ENCODE assay signal across 16 cellular contexts in genomic region chr11:86678296-86678695, GRCh38.
"Had no signal": no experiment of that assay in that cellular context is flagged by ENCODE, and none has a peak within 500 bp of the region (broad histone marks: within the 10 kb centered on the region; RNA-seq: fewer than 3 reads in every experiment).

No MANE protein-coding gene starts in this region.

- H3K9me3 ChIP-seq: ascending aorta, heart left ventricle, left lung, neutrophil, right atrium auricular region had no signal

- H3K36me3 Mint-ChIP-seq: stimulated activated memory B cell treated with anti-CD40 and anti-IgM and Interleukin-4, amounts not matched to agents 10 μg/mL and 1 μg/mL and 100 μg/mL, for 72 hours; type B pancreatic cell had no signal

- H3K27ac ChIP-seq: ascending aorta, left lung, neutrophil, right atrium auricular region, SK-N-MC had no signal

- H3K27me3 ChIP-seq: ascending aorta, heart left ventricle, left lung, right atrium auricular region had no signal

- H3K4me1 Mint-ChIP-seq: activated B cell treated with CpG ODN at 0.5 μM for 24 hours; activated CD4-positive, alpha-beta T cell treated with anti-CD3 and anti-CD28 coated beads, Interleukin-2, amount 10 ng/mL, durations not matched to agents 24 days and 14 days; activated naive CD8-positive, alpha-beta T cell treated with anti-CD3 and anti-CD28 coated beads, Interleukin-2, amount 50 U/mL, for 24 hours; stimulated activated memory B cell treated with anti-CD40 and anti-IgM and Interleukin-4, amounts not matched to agents 10 μg/mL and 1 μg/mL and 100 μg/mL, for 72 hours had no signal

- H3K4me3 Mint-ChIP-seq: activated B cell treated with CpG ODN at 0.5 μM for 24 hours; activated CD4-positive, alpha-beta T cell treated with anti-CD3 and anti-CD28 coated beads, Interleukin-2, amount 10 ng/mL, durations not matched to agents 24 days and 14 days; activated naive CD8-positive, alpha-beta T cell treated with anti-CD3 and anti-CD28 coated beads, Interleukin-2, amount 50 U/mL, for 24 hours; stimulated activated memory B cell treated with anti-CD40 and anti-IgM and Interleukin-4, amounts not matched to agents 10 μg/mL and 1 μg/mL and 100 μg/mL, for 72 hours had no signal

- H3K4me3 ChIP-seq: ascending aorta, heart left ventricle, left lung, right atrium auricular region, SK-N-MC had no signal

- H3K36me3 ChIP-seq: ascending aorta, heart left ventricle, left lung, neutrophil, right atrium auricular region had no signal

- H3K27ac Mint-ChIP-seq: activated B cell treated with CpG ODN at 0.5 μM for 24 hours; activated CD4-positive, alpha-beta T cell treated with anti-CD3 and anti-CD28 coated beads, Interleukin-2, amount 10 ng/mL, durations not matched to agents 24 days and 14 days; activated naive CD8-positive, alpha-beta T cell treated with anti-CD3 and anti-CD28 coated beads, Interleukin-2, amount 50 U/mL, for 24 hours; stimulated activated memory B cell treated with anti-CD40 and anti-IgM and Interleukin-4, amounts not matched to agents 10 μg/mL and 1 μg/mL and 100 μg/mL, for 72 hours; type B pancreatic cell had no signal

- DNase-seq: activated B cell treated with CpG ODN at 0.5 μM for 24 hours; activated naive CD4-positive, alpha-beta T cell treated with Interleukin-2 at 50 U/mL for 16 hours; activated naive CD8-positive, alpha-beta T cell treated with anti-CD3 and anti-CD28 coated beads, Interleukin-2, amount 50 U/mL, for 24 hours; cortex of kidney; heart left ventricle; left lung; posterior cingulate gyrus; stimulated activated CD4-positive, alpha-beta T cell treated with anti-CD3 and anti-CD28 coated beads, Interleukin-1b, Interleukin-23, amount 100 ng/mL, for 48 hours; substantia nigra had no signal

- H3K9me3 Mint-ChIP-seq: activated B cell treated with CpG ODN at 0.5 μM for 24 hours; activated CD4-positive, alpha-beta T cell treated with anti-CD3 and anti-CD28 coated beads, Interleukin-2, amount 10 ng/mL, durations not matched to agents 24 days and 14 days; activated naive CD8-positive, alpha-beta T cell treated with anti-CD3 and anti-CD28 coated beads, Interleukin-2, amount 50 U/mL, for 24 hours; stimulated activated memory B cell treated with anti-CD40 and anti-IgM and Interleukin-4, amounts not matched to agents 10 μg/mL and 1 μg/mL and 100 μg/mL, for 72 hours; type B pancreatic cell had no signal
